Comparison of ENCODE assay signal across 7 cellular contexts in genomic region chr2:47313141-47313691, GRCh38. TPM values are rescaled to one million over a fixed set of nuclear protein-coding genes. Genes with fewer than 3 reads are reported as not detected.
DNase-seq lines count a peak whose midpoint lies in the region; ATAC-seq and TF ChIP-seq lines count a peak whose summit lies in the region.

No MANE protein-coding gene starts in this region.

- 50% methylated on average over 6 of the region's 6 CpGs for WGBS in suprapubic skin
- 44 to 52% (median 48%) methylated on average over 6 of the region's 6 CpGs for WGBS in ovary, 3 donors

- ATAC-seq in RWPE2 (ENCODE audit: low read depth) (peak; percentile 94), HG02623 (IDR thresholded peaks at IDR 0.05; ENCODE audit: unreplicated experiment) (no peak)
- no peak for ATAC-seq in activated CD4-positive, CD25-positive, alpha-beta regulatory T cell treated with anti-CD3 and anti-CD28 coated beads, Interleukin-2, amount 50 U/mL, for 24 hours

- H3K4me1 ChIP-seq in RWPE2 (ENCODE audit: insufficient read depth, poor library complexity, severe bottlenecking) (no peaks in the 10 kb centered on the region), suprapubic skin (peaks cover 40% of the 10 kb centered on the region), ovary (ENCODE audit: insufficient read depth) (no peaks in the 10 kb centered on the region)

- intact Hi-C loops in ovary (cut with DNase I) = no loop called here

- no peak overlapping the region for H3K27ac ChIP-seq in RWPE2 (ENCODE audit: poor library complexity, severe bottlenecking)
- H3K27ac ChIP-seq in suprapubic skin = peak overlapping the region; percentile 23
- H3K27ac ChIP-seq in ovary = no peak overlapping the region

- peak; percentile 83 for DNase-seq in HT-29 (ENCODE audit: low spot score)
- DNase-seq in RWPE2 (ENCODE audit: low spot score) = no peak
- peak; percentile 36 for DNase-seq in iPS-NIHi11 (ENCODE audit: low spot score)
- DNase-seq in suprapubic skin (ENCODE audit: low spot score in 2 of 2) = no peak
- no peak for DNase-seq in ovary

- H3K36me3 ChIP-seq in RWPE2 (ENCODE audit: low read depth) (no peaks in the 10 kb centered on the region), suprapubic skin (no peaks in the 10 kb centered on the region), ovary (no peaks in the 10 kb centered on the region)

- H3K9me3 ChIP-seq in RWPE2 (ENCODE audit: severe bottlenecking) (no peaks in the 10 kb centered on the region), suprapubic skin (no peaks in the 10 kb centered on the region), ovary (no peaks in the 10 kb centered on the region)

- TF ChIP-seq POLR2A in suprapubic skin (IDR thresholded peaks at IDR 0.05) (no peak), ovary (IDR thresholded peaks at IDR 0.05) (no peak)

- no peak overlapping the region for H3K4me3 ChIP-seq in RWPE2 (ENCODE audit: severe bottlenecking)
- no peak overlapping the region for H3K4me3 ChIP-seq in suprapubic skin
- H3K4me3 ChIP-seq in ovary = no peak overlapping the region

- no peak for TF ChIP-seq EP300 in suprapubic skin (IDR thresholded peaks at IDR 0.05)
- TF ChIP-seq EP300 in ovary (IDR thresholded peaks at IDR 0.05) = no peak

- TF ChIP-seq CTCF in RWPE2 (IDR thresholded peaks at IDR 0.05; ENCODE audit: poor library complexity, severe bottlenecking) (peak; percentile 46), suprapubic skin (IDR thresholded peaks at IDR 0.05) (no peak), ovary (IDR thresholded peaks at IDR 0.05) (no peak)

- H3K27me3 ChIP-seq in RWPE2 (ENCODE audit: insufficient read depth, poor library complexity, severe bottlenecking) (no peaks in the 10 kb centered on the region), suprapubic skin (no peaks in the 10 kb centered on the region), ovary (no peaks in the 10 kb centered on the region)

RNA-seq across cellular contexts. Expression of gene EPCAM, which starts 55.9 kb away (rescaled TPM):
- 231 and 241 TPM in 2 replicates for total RNA-seq in HT-29 (2014; rRNA removed; shearing (Covaris generic))
- total RNA-seq in suprapubic skin (10 to 100 TPM in 2 of 4 donors, 1 to 10 TPM in 2; 2.5 to 23.3 (median 12.5) TPM), ovary (10 to 100 TPM in 3 of 7 donors, 1 to 10 TPM in 2, under 1 TPM in 2; 0.35 to 50.3 (median 7.5) TPM)
- polyA plus RNA-seq in ovary = 1 to 10 TPM; 1.1 to 1.9 TPM

Comparison
In these comparisons a context has a peak if more than half of its experiments do, and no peak if none do; other contexts are left out.
1. DNase-seq: peak in HT-29 (single experiment) and iPS-NIHi11 (single experiment); none in RWPE2 (single experiment), suprapubic skin (0 of 2) and ovary (0 of 5).